In the genomic region with DNA sequence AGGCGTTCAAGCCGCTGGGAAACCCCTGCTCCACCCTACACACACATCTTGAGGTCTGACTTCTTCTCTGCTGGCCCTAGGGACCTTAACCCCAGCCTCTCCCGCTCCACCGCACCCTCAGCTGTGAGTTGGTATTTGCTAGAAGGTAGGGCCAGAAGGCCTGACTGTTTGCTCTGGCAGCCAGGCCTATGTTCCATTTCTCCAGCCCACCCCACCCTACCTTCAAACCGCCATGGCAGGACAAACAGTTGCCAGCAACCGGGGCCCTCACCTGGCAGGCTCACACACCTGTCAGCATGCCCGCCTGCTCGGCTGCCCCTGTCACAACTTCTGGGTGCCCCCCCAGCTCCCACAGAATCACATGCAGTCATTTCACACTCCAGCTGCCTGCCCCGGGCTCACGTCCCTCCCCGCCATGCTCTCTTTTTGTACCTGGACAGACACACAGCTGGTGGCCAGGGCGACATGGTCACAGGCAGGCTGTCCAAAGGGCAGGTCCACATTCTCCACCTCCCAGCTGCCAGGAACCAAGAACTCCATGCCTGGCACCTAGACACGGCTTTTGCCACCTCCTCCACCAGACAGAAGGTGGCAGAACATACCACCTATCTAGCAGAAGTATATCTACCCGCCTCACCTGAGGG, we compare ENCODE assay signal across 14 cellular contexts. TPM values are rescaled to one million over a fixed set of nuclear protein-coding genes. Genes with fewer than 3 reads are reported as not detected.
DNase-seq lines count a peak whose midpoint lies in the region; ATAC-seq and TF ChIP-seq lines count a peak whose summit lies in the region.
"Had no signal": no experiment of that assay in that cellular context is flagged by ENCODE, and none has a peak within 500 bp of the region (broad histone marks: within the 10 kb centered on the region; RNA-seq: fewer than 3 reads in every experiment).

No MANE protein-coding gene starts in this region.

- intact Hi-C loops in mucosa of descending colon (cut with DNase I, micrococcal nuclease) = no loop called here

- H3K27ac ChIP-seq in BLaER1 = peak overlapping the region; percentile 41; the same call in 1 of the 2 replicates
- peak overlapping the region; percentile 80 for H3K27ac ChIP-seq in WERI-Rb-1
- H3K27ac ChIP-seq: foreskin keratinocyte had no signal

- peak overlapping the region; percentile 24; the same call in 1 of the 2 replicates for H3K4me3 ChIP-seq in BLaER1
- H3K4me3 ChIP-seq in GM06990 (replicated peaks; ENCODE audit: low read depth, low read length) = no peak overlapping the region
- no peak overlapping the region for H3K4me3 ChIP-seq in WERI-Rb-1 (ENCODE audit: low read depth, low read length)
- H3K4me3 ChIP-seq in mucosa of descending colon = no peak overlapping the region

- no peaks in the 10 kb centered on the region for H3K36me3 ChIP-seq in BLaER1
- H3K36me3 ChIP-seq in GM06990 (ENCODE audit: control insufficient read depth, insufficient read depth, low read length) = no peaks in the 10 kb centered on the region
- H3K36me3 ChIP-seq in WERI-Rb-1 = no peaks in the 10 kb centered on the region
- H3K36me3 ChIP-seq in mucosa of descending colon (ENCODE audit: low read depth) = no peaks in the 10 kb centered on the region

- H3K4me2 ChIP-seq in BLaER1 = peak overlapping the region; percentile 91

- H4K20me1 ChIP-seq in BLaER1 = peaks cover 23% of the 10 kb centered on the region

- no peaks in the 10 kb centered on the region for H3K9me3 ChIP-seq in BLaER1
- H3K9me3 ChIP-seq in WERI-Rb-1 (ENCODE audit: severe bottlenecking) = no peaks in the 10 kb centered on the region
- H3K9me3 ChIP-seq in mucosa of descending colon = no peaks in the 10 kb centered on the region

- peak; percentile 33 for TF ChIP-seq CTCF in GM06990 (IDR thresholded peaks at IDR 0.05; ENCODE audit: insufficient read depth, low read length, poor library complexity, severe bottlenecking)
- TF ChIP-seq CTCF in WERI-Rb-1 (IDR thresholded peaks at IDR 0.05; ENCODE audit: low read depth, low read length) = no peak
- TF ChIP-seq CTCF in mucosa of descending colon (IDR thresholded peaks at IDR 0.05) = no peak

- H3K9ac ChIP-seq in BLaER1 = peak overlapping the region; percentile 30; the same call in 1 of the 2 replicates

- no peaks in the 10 kb centered on the region for H3K27me3 ChIP-seq in BLaER1
- H3K27me3 ChIP-seq in GM06990 (replicated peaks; ENCODE audit: control insufficient read depth, insufficient read depth, low read length) = no peaks in the 10 kb centered on the region
- no peaks in the 10 kb centered on the region for H3K27me3 ChIP-seq in WERI-Rb-1 (ENCODE audit: insufficient read depth, low read depth, severe bottlenecking)

- DNase-seq in GM06990 (ENCODE audit: extremely low read depth, insufficient read length) (no peak), WERI-Rb-1 (no peak), mucosa of descending colon (peak; percentile 81 to 89 (median 86)), NCI-H1436 treated with DMSO at 0.1 percent for 48 hours (lab: John Stamatoyannopoulos, UW) (no peak), KG1 (lab: John Stamatoyannopoulos, UW) (no peak)
- DNase-seq: activated T-cell treated with anti-CD3 and anti-CD28 coated beads, Interleukin-2, amount 50 U/mL, for 24 hours; C1 segment of cervical spinal cord; effector memory CD4-positive, alpha-beta T cell; foreskin keratinocyte; HFFc6; SHP77 had no signal

- peak; percentile 69 for ATAC-seq in mucosa of descending colon
- ATAC-seq in HG03196 (IDR thresholded peaks at IDR 0.05; ENCODE audit: unreplicated experiment) = no peak
- no peak for ATAC-seq in HG03139 (IDR thresholded peaks at IDR 0.05; ENCODE audit: unreplicated experiment)
- ATAC-seq: foreskin keratinocyte had no signal

- H3K4me1 ChIP-seq in BLaER1 (peaks cover 75% of the 10 kb centered on the region), mucosa of descending colon (ENCODE audit: low read depth) (peaks cover 37% of the 10 kb centered on the region)
- H3K4me1 ChIP-seq: foreskin keratinocyte had no signal

RNA-seq across cellular contexts. Expression of a gene that starts 2.6 kb away (rescaled TPM):
- 100 to 1,000 TPM in 2 of 3 donors, 10 to 100 TPM in 1; 72.8 to 253 (median 247) TPM for total RNA-seq in mucosa of descending colon

RNA-seq across cellular contexts. Expression of a gene that starts 50.6 kb away (rescaled TPM):
- total RNA-seq in mucosa of descending colon = 1 to 10 TPM; 2.5 to 4.9 (median 3.5) TPM
- total RNA-seq: foreskin keratinocyte had no signal

Comparison
In these comparisons a context has a peak if more than half of its experiments do, and no peak if none do; other contexts are left out.
1. DNase-seq: peak in mucosa of descending colon (3 of 3); none in GM06990 (single experiment), WERI-Rb-1 (single experiment), NCI-H1436 treated with DMSO at 0.1 percent for 48 hours (single experiment) and KG1 (single experiment).